In the genomic region with DNA sequence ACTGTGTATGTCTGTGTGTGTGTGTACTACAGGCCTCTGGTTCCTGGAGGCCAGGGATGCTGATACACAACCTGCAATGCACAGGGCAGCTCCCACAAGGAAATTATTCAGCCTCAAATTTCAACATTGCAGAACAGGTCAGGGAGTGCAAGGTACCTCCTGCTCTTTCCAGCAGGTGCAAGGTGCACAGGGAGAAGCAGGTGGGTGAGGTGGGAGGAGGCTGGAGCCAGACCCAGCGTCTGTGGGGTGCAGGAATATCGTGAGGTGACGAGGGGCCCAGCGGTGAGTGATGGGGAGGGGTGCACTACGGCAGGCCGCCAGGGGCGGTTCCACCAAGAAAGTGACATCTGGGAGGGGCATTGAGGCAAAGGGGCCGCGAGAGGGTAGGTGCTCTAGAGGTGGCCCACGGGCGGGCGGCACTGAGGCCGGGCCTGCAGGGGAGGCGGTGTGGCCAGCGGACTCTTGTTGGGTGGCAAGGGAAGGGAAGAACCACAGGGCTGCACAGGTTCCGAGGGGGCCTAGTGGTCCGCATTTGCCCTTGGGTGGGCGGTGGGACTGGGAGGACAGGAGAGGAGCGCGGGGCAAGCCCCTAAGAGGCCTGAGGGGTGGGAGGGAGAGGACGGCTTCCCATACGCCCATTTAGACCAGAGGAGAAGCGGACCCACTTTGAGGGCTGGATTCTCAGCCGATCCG, we compare ENCODE assay signal across 9 cellular contexts. TPM values are rescaled to one million over a fixed set of nuclear protein-coding genes. Genes with fewer than 3 reads are reported as not detected.
DNase-seq lines count a peak whose midpoint lies in the region; ATAC-seq and TF ChIP-seq lines count a peak whose summit lies in the region.
"Had no signal": no experiment of that assay in that cellular context is flagged by ENCODE, and none has a peak within 500 bp of the region (broad histone marks: within the 10 kb centered on the region; RNA-seq: fewer than 3 reads in every experiment).

No MANE protein-coding gene starts in this region.

- H3K4me1 Mint-ChIP-seq in stimulated activated naive CD8-positive, alpha-beta T cell treated with anti-CD3 and anti-CD28 coated beads, Interleukin-15, Interleukin-2, amounts not matched to agents 100 ng/mL and 50 ng/mL, for 24 hours (ENCODE audit: low read depth): no peaks in the 10 kb centered on the region
- no peaks in the 10 kb centered on the region for H3K4me1 Mint-ChIP-seq in chondrocyte (ENCODE audit: low read depth)
- H3K4me1 Mint-ChIP-seq in naive thymus-derived CD4-positive, alpha-beta T cell: peaks cover 4 to 11% (median 9%) of the 10 kb centered on the region in 7 donors

- H3K4me3 ChIP-seq in naive thymus-derived CD4-positive, alpha-beta T cell (ENCODE audit: low read length): peak overlapping the region; percentile 52

- peaks cover 5% of the 10 kb centered on the region for H3K27me3 Mint-ChIP-seq in stimulated activated naive CD8-positive, alpha-beta T cell treated with anti-CD3 and anti-CD28 coated beads, Interleukin-15, Interleukin-2, amounts not matched to agents 100 ng/mL and 50 ng/mL, for 24 hours
- H3K27me3 Mint-ChIP-seq in chondrocyte (ENCODE audit: low read depth): peaks cover 22% of the 10 kb centered on the region
- H3K27me3 Mint-ChIP-seq in naive thymus-derived CD4-positive, alpha-beta T cell: peaks cover 0 to 26% (median 4%) of the 10 kb centered on the region in 5 donors

- no peak overlapping the region for H3K27ac Mint-ChIP-seq in stimulated activated naive CD8-positive, alpha-beta T cell treated with anti-CD3 and anti-CD28 coated beads, Interleukin-15, Interleukin-2, amounts not matched to agents 100 ng/mL and 50 ng/mL, for 24 hours
- no peak overlapping the region for H3K27ac Mint-ChIP-seq in chondrocyte (ENCODE audit: unreplicated experiment)
- peak overlapping the region in 7 of 9 donors; percentile 34 to 66 (median 51) for H3K27ac Mint-ChIP-seq in naive thymus-derived CD4-positive, alpha-beta T cell

- ATAC-seq in stimulated activated naive CD8-positive, alpha-beta T cell treated with anti-CD3 and anti-CD28 coated beads, Interleukin-15, Interleukin-2, amounts not matched to agents 100 U/mL and 50 U/mL, for 24 hours: no peak
- ATAC-seq in naive thymus-derived CD4-positive, alpha-beta T cell: no peak
- no peak for ATAC-seq in GM21390 (IDR thresholded peaks at IDR 0.05; ENCODE audit: unreplicated experiment)

- no peaks in the 10 kb centered on the region for H3K27me3 ChIP-seq in naive thymus-derived CD4-positive, alpha-beta T cell (ENCODE audit: control insufficient read depth in 2 of 2, insufficient read depth in 2 of 2, low read length in 2 of 2)

- no peaks in the 10 kb centered on the region for H3K36me3 ChIP-seq in naive thymus-derived CD4-positive, alpha-beta T cell (ENCODE audit: control insufficient read depth in 2 of 3, insufficient read depth in 3 of 3, low read length in 3 of 3)

- CTCF ChIA-PET in naive thymus-derived CD4-positive, alpha-beta T cell (lab: Charles Lee): no interaction called here

- no peak for DNase-seq in stimulated activated naive CD8-positive, alpha-beta T cell treated with anti-CD3 and anti-CD28 coated beads, Interleukin-15, Interleukin-2, amounts not matched to agents 100 U/mL and 50 U/mL, for 24 hours
- DNase-seq in chondrocyte (ENCODE audit: low spot score) (no peak), T1000 (lab: John Stamatoyannopoulos, UW) (no peak), cerebellum (ENCODE audit: low spot score) (no peak)
- DNase-seq in naive thymus-derived CD4-positive, alpha-beta T cell: no peak
- no peak for DNase-seq in activated CD4-positive, CD25-positive, alpha-beta regulatory T cell treated with anti-CD3 and anti-CD28 coated beads, Interleukin-2, amount 50 U/mL, for 72 hours
- DNase-seq: DMS79 had no signal

- intact Hi-C loops in naive thymus-derived CD4-positive, alpha-beta T cell (cut with micrococcal nuclease): loop anchor here (2.0 to 10.0 kb wide), 4 partner anchors 97 to 407 kb away; partner anchors contain the start of gene ZNF74 (in 1 of the 2)

- TF ChIP-seq CTCF in chondrocyte (IDR thresholded peaks at IDR 0.05): no peak

- H3K9me3 ChIP-seq in naive thymus-derived CD4-positive, alpha-beta T cell (ENCODE audit: control insufficient read depth in 2 of 3, low read length in 3 of 3): no peaks in the 10 kb centered on the region

- no peaks in the 10 kb centered on the region for H3K9me3 Mint-ChIP-seq in stimulated activated naive CD8-positive, alpha-beta T cell treated with anti-CD3 and anti-CD28 coated beads, Interleukin-15, Interleukin-2, amounts not matched to agents 100 ng/mL and 50 ng/mL, for 24 hours
- H3K9me3 Mint-ChIP-seq in chondrocyte (ENCODE audit: low read depth): no peaks in the 10 kb centered on the region
- no peaks in the 10 kb centered on the region for H3K9me3 Mint-ChIP-seq in naive thymus-derived CD4-positive, alpha-beta T cell

- POLR2A ChIA-PET in naive thymus-derived CD4-positive, alpha-beta T cell (lab: Charles Lee): interaction anchor here (0.6 to 0.7 kb wide), 2 partner anchors 141 to 266 kb away, joined by 3 to 4 read pairs; no protein-coding TSS in a partner anchor

- peaks cover 0 to 3% of the 10 kb centered on the region in 2 donors for H3K4me1 ChIP-seq in naive thymus-derived CD4-positive, alpha-beta T cell (ENCODE audit: control insufficient read depth in 2 of 2, insufficient read depth in 2 of 2, low read length in 2 of 2)

- H3K27ac ChIP-seq in naive thymus-derived CD4-positive, alpha-beta T cell (ENCODE audit: low read depth, low read length): peak overlapping the region; percentile 60

- peak overlapping the region; percentile 75 for H3K4me3 Mint-ChIP-seq in stimulated activated naive CD8-positive, alpha-beta T cell treated with anti-CD3 and anti-CD28 coated beads, Interleukin-15, Interleukin-2, amounts not matched to agents 100 ng/mL and 50 ng/mL, for 24 hours
- H3K4me3 Mint-ChIP-seq in chondrocyte (ENCODE audit: unreplicated experiment): peak overlapping the region; percentile 73
- H3K4me3 Mint-ChIP-seq in naive thymus-derived CD4-positive, alpha-beta T cell: peak overlapping the region; percentile 68 to 86 (median 79)

- H3K36me3 Mint-ChIP-seq in stimulated activated naive CD8-positive, alpha-beta T cell treated with anti-CD3 and anti-CD28 coated beads, Interleukin-15, Interleukin-2, amounts not matched to agents 100 ng/mL and 50 ng/mL, for 24 hours (ENCODE audit: low read depth): no peaks in the 10 kb centered on the region
- peaks cover 2% of the 10 kb centered on the region for H3K36me3 Mint-ChIP-seq in chondrocyte (ENCODE audit: low read depth)
- H3K36me3 Mint-ChIP-seq in naive thymus-derived CD4-positive, alpha-beta T cell: no peaks in the 10 kb centered on the region

RNA-seq across cellular contexts. Expression of gene DGCR6L, which starts 21.6 kb away (rescaled TPM):
- total RNA-seq in chondrocyte (45.7 to 52.6 TPM (median 47.2 TPM) in 3 replicates), cerebellum (25.3 TPM)
- total RNA-seq in naive thymus-derived CD4-positive, alpha-beta T cell: 10 to 100 TPM; 29.4 to 55.3 (median 43.7) TPM
- 100 to 1,000 TPM; 115 to 158 TPM for polyA plus RNA-seq in naive thymus-derived CD4-positive, alpha-beta T cell

RNA-seq across cellular contexts. Expression of gene RTN4R, which starts 30.1 kb away (rescaled TPM):
- 0.75 to 5.5 TPM (median 5.5 TPM) in 3 replicates for total RNA-seq in chondrocyte
- 1 to 10 TPM in 4 of 5 experiments, under 1 TPM in 1; 0.98 to 2.7 (median 1.8) TPM for total RNA-seq in naive thymus-derived CD4-positive, alpha-beta T cell
- 1 to 10 TPM; 2.2 to 2.9 TPM for polyA plus RNA-seq in naive thymus-derived CD4-positive, alpha-beta T cell
- 8.0 TPM for total RNA-seq in cerebellum

Comparison
In these comparisons a context has a peak if more than half of its experiments do, and no peak if none do; other contexts are left out.
1. H3K27ac Mint-ChIP-seq: peak in naive thymus-derived CD4-positive, alpha-beta T cell (7 of 9); none in stimulated activated naive CD8-positive, alpha-beta T cell treated with anti-CD3 and anti-CD28 coated beads, Interleukin-15, Interleukin-2, amounts not matched to agents 100 ng/mL and 50 ng/mL, for 24 hours (single experiment) and chondrocyte (single experiment).
2. Peak in every context shown above with its lines, with median percentiles within 50 percentile points of each other: H3K4me3 Mint-ChIP-seq.